ENCODE assay signal across 8 cellular contexts in genomic region chr4:2800691-2801596, GRCh38. TPM values are rescaled to one million over a fixed set of nuclear protein-coding genes. Genes with fewer than 3 reads are reported as not detected.
DNase-seq lines count a peak whose midpoint lies in the region; ATAC-seq and TF ChIP-seq lines count a peak whose summit lies in the region.

No MANE protein-coding gene starts in this region.

- peak; percentile 72 for DNase-seq in GM13977 (ENCODE audit: low spot score)
- DNase-seq in WTC11 (ENCODE audit: low spot score) = peak; percentile 79
- peak; percentile 44 to 70 for DNase-seq in foreskin fibroblast
- DNase-seq in nucleus accumbens (lab: John Stamatoyannopoulos, UW) = peak in 53 of 56 donors; percentile 34 to 89 (median 76)
- DNase-seq in SHP77 (lab: John Stamatoyannopoulos, UW) = no peak
- DNase-seq in NCI-H1105 (lab: John Stamatoyannopoulos, UW) = no peak

- peak; percentile 36 for ATAC-seq in HG03108 (IDR thresholded peaks at IDR 0.05; ENCODE audit: unreplicated experiment)
- ATAC-seq in WTC11 = peak; percentile 92
- ATAC-seq in HG03280 (IDR thresholded peaks at IDR 0.05; ENCODE audit: unreplicated experiment) = no peak

- no peak for TF ChIP-seq CTCF in GM13977 (IDR thresholded peaks at IDR 0.05; ENCODE audit: extremely low read depth, insufficient read depth, missing control alignments)
- no peak for TF ChIP-seq CTCF in WTC11 (IDR thresholded peaks at IDR 0.05)
- TF ChIP-seq CTCF in foreskin fibroblast (IDR thresholded peaks at IDR 0.05; ENCODE audit: low read depth, low read length) = no peak

- H3K4me3 Mint-ChIP-seq in WTC11 = no peak overlapping the region

- H3K27me3 Mint-ChIP-seq in WTC11 (ENCODE audit: low read depth) = no peaks in the 10 kb centered on the region; the same call in 1 of the 2 replicates

- H3K27ac Mint-ChIP-seq in WTC11 = peak overlapping the region; percentile 76

- in situ Hi-C loops in GM13977 (cut with MboI; ENCODE audit: low pct_unique_long_range_greater_than_20kb, low sequenced_read_pairs, unreplicated experiment) = no loop called here

- no peaks in the 10 kb centered on the region for H3K9me3 Mint-ChIP-seq in WTC11

- H3K4me3 ChIP-seq in foreskin fibroblast (ENCODE audit: low read depth in 1 of 2, low read length in 2 of 2) = no peak overlapping the region

- POLR2A ChIA-PET in WTC11 (lab: Charles Lee) = interaction anchor here (0.6 to 1.1 kb wide), 4 partner anchors 9 to 31 kb away, joined by 3 to 4 read pairs (median 4); no protein-coding TSS in a partner anchor

- peaks cover 18% of the 10 kb centered on the region for H3K4me1 Mint-ChIP-seq in WTC11

- no peaks in the 10 kb centered on the region for H3K36me3 Mint-ChIP-seq in WTC11

- CTCF ChIA-PET in WTC11 (lab: Charles Lee) = interaction anchor here (1.0 to 2.4 kb wide), 8 partner anchors 11 to 359 kb away, joined by 3 to 10 read pairs (median 4); no protein-coding TSS in a partner anchor

TF ChIP-seq in WTC11, 78 proteins besides CTCF, POLR2A, EP300 and RAD21:
- TF ChIP-seq TP53 (CRISPR knock-in tag; IDR thresholded peaks at IDR 0.05) = 0 out of 2 replicates have a peak, but pooled peaks have one; percentile 56
- no peak for TF ChIP-seq E2F4 (CRISPR knock-in tag; IDR thresholded peaks at IDR 0.05; ENCODE audit: borderline replicate concordance, low read depth)
- peak; percentile 70; the same call in 1 of the 2 replicates for TF ChIP-seq FOXP1 (CRISPR knock-in tag; IDR thresholded peaks at IDR 0.05; ENCODE audit: borderline replicate concordance)
- peak; percentile 72; the same call in 1 of the 2 replicates for TF ChIP-seq ZNF121 (CRISPR knock-in tag; IDR thresholded peaks at IDR 0.05)
- TF ChIP-seq, protein P1, sequence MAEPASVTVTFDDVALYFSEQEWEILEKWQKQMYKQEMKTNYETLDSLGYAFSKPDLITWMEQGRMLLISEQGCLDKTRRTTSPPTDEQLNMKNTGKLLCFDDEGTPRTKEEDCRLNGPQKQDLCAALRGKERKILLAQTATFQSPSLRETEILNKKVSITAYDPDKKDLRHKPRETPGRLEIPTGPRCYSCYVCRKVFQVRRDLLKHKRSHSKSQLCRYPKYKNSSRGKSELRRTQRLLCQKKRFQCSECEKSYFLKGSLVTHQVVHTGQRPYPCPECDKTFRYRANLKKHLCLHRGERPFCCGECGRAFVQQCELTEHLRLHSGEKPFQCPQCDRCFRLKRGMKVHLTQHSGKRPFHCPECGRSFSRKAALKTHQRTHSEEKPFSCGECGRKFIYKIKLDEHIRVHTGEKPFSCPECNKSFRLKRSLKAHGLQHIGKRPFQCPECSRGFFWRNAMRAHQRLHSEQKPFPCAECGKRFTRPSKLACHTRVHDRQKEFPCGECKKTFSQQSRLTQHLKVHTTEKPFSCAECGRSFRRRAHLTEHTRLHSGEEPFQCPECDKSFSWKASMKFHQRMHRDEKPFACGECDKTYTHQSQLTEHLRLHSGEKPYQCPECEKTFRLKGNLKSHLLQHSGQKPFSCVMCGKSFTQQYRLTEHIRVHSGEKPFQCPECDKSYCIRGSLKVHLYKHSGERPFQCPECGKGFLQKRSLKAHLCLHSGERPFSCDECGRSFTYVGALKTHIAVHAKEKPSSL (CRISPR knock-in tag; conservative IDR thresholded peaks at IDR 0.05) = no peak
- peak; percentile 79; the same call in 1 of the 2 replicates for TF ChIP-seq GABPB1 (CRISPR knock-in tag; IDR thresholded peaks at IDR 0.05)
- TF ChIP-seq PRDM15 (CRISPR knock-in tag; IDR thresholded peaks at IDR 0.05) = 0 out of 2 replicates have a peak, but pooled peaks have one; percentile 54
- TF ChIP-seq ZNF219 (CRISPR knock-in tag; IDR thresholded peaks at IDR 0.05; ENCODE audit: borderline replicate concordance) = no peak
- no peak for TF ChIP-seq CREM (CRISPR knock-in tag; IDR thresholded peaks at IDR 0.05)
- TF ChIP-seq ZNF263 (CRISPR knock-in tag; IDR thresholded peaks at IDR 0.05; ENCODE audit: low read depth) = no peak
TF ChIP-seq in WTC11: peak in this region for 5.

RNA-seq across cellular contexts. Expression of gene SH3BP2, which starts 8.1 kb away (rescaled TPM):
- total RNA-seq in WTC11 (2021) = 43.2 to 49.1 TPM (median 44.5 TPM) in 3 replicates

RNA-seq across cellular contexts. Expression of gene ADD1, which starts 42.7 kb away (rescaled TPM):
- 164 to 178 TPM (median 167 TPM) in 3 replicates for total RNA-seq in WTC11 (2021)

RNA-seq across cellular contexts. Expression of gene TNIP2, which starts 44.8 kb away (rescaled TPM):
- 39.3 to 44.4 TPM (median 41.5 TPM) in 3 replicates for total RNA-seq in WTC11 (2021)

Comparison
In these comparisons a context has a peak if more than half of its experiments do, and no peak if none do; other contexts are left out.
1. DNase-seq: peak in GM13977 (single experiment), WTC11 (single experiment), foreskin fibroblast (2 of 2) and nucleus accumbens (53 of 56); none in SHP77 (0 of 2) and NCI-H1105 (single experiment).